ENCODE assay signal across 6 cellular contexts in the genomic region with DNA sequence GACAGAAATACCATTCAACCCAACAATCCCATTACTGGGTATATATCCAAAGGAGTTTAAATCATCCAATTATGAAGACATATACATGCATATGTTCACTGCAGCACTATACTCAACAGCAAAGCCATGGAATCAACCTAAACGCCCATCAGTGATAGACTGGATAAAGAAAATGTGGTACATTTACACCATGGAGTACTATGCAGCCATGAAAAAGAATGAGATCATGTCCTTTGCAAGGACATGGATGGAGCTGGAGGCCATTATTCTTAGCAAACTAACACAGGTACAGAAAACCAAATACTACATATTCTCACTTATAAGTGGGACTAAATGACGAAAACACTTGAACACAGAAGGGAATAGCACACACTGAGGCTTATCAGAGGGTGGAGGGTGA.
A peak's percentile ranks its signal among the peaks of the same experiment; 100 is the strongest.
DNase-seq lines count a peak whose midpoint lies in the region; ATAC-seq, FAIRE-seq and TF ChIP-seq lines count a peak whose summit lies in the region.
"Not testable (repeated sequence)": the region's sequence is repeated elsewhere in the genome, so short reads cannot be mapped to it uniquely, and the experiment has no call there.

No MANE protein-coding gene starts in this region.

- H3K36me3 Mint-ChIP-seq in WTC11: not testable (repeated sequence)
- H3K36me3 Mint-ChIP-seq in progenitor cell of endocrine pancreas (ENCODE audit: insufficient read depth): peaks cover 15% of the 10 kb centered on the region

- peaks cover 11% of the 10 kb centered on the region for H3K9me3 Mint-ChIP-seq in WTC11
- not testable (repeated sequence) for H3K9me3 Mint-ChIP-seq in progenitor cell of endocrine pancreas (ENCODE audit: low read depth)

- H3K27me3 ChIP-seq in K562 (ENCODE audit: control insufficient read depth in 2 of 2, insufficient read depth in 2 of 2, low read length in 2 of 2); H1 (replicated peaks in 1 of 4; ENCODE audit: control insufficient read depth in 3 of 4, extremely low read depth in 1 of 4, insufficient read depth in 3 of 4, low read length in 3 of 4): not testable (repeated sequence)

- H3K27ac ChIP-seq in HEK293 (ENCODE audit: extremely low read depth, low read depth, low read length); K562 (ENCODE audit: extremely low read depth, low read depth, low read length); H1 (ENCODE audit: low read depth, low read length): not testable (repeated sequence)

- not testable (repeated sequence) for H2BK20ac ChIP-seq in H1 (ENCODE audit: low read length)

- H3K4me3 ChIP-seq in HEK293 (ENCODE audit: low read depth, low read length); K562; H1 (ENCODE audit: extremely low read depth in 1 of 4, insufficient read depth in 2 of 4, low read depth in 3 of 4, low read length in 4 of 4): not testable (repeated sequence)

- not testable (repeated sequence) for H2BK5ac ChIP-seq in H1 (ENCODE audit: low read depth, low read length)

- H3K4me1 ChIP-seq in HEK293 (ENCODE audit: control insufficient read depth, insufficient read depth, low read length); K562 (replicated peaks in 1 of 2; ENCODE audit: control insufficient read depth in 2 of 2, insufficient read depth in 2 of 2, low read length in 2 of 2); H1 (replicated peaks in 1 of 4; ENCODE audit: control insufficient read depth in 3 of 4, insufficient read depth in 4 of 4, low read length in 3 of 4): not testable (repeated sequence)

- not testable (repeated sequence) for H3K18ac ChIP-seq in H1 (ENCODE audit: extremely low read depth, low read length)

- H3K23me2 ChIP-seq in H1 (ENCODE audit: low read depth, low read length): not testable (repeated sequence)

- not testable (repeated sequence) for H3K23ac ChIP-seq in H1 (ENCODE audit: insufficient read length)

- not testable (repeated sequence) for ATAC-seq in WTC11, K562

- not testable (repeated sequence) for H3K14ac ChIP-seq in H1 (ENCODE audit: insufficient read length)

- not testable (repeated sequence) for H3K4me1 Mint-ChIP-seq in WTC11
- H3K4me1 Mint-ChIP-seq in progenitor cell of endocrine pancreas (ENCODE audit: low read depth): peaks cover 15% of the 10 kb centered on the region

- not testable (repeated sequence) for H3K9ac ChIP-seq in K562 (ENCODE audit: insufficient read depth in 1 of 2, low read depth in 2 of 2, low read length in 2 of 2); H1 (replicated peaks in 1 of 4; ENCODE audit: extremely low read depth in 1 of 4, low read depth in 3 of 4, low read length in 3 of 4)

- H3K4me2 ChIP-seq in K562 (ENCODE audit: insufficient read depth, low read length); H1 (ENCODE audit: insufficient read depth in 1 of 2, low read depth in 2 of 2, low read length in 2 of 2): not testable (repeated sequence)

- in situ Hi-C loops in K562 (cut with MboI): not testable (repeated sequence)

- not testable (repeated sequence) for H3K4me3 Mint-ChIP-seq in WTC11; progenitor cell of endocrine pancreas (ENCODE audit: low read depth)

- not testable (repeated sequence) for H2BK15ac ChIP-seq in H1 (ENCODE audit: low read length)

- H2AFZ ChIP-seq in K562 (ENCODE audit: low read depth, low read length); H1 (ENCODE audit: low read length): not testable (repeated sequence)

- not testable (repeated sequence) for H3K9me3 ChIP-seq in HEK293 (ENCODE audit: control insufficient read depth, insufficient read depth, low read depth, low read length); K562 (replicated peaks; ENCODE audit: control insufficient read depth, insufficient read depth, low read depth, low read length); H1 (ENCODE audit: insufficient read depth in 2 of 2, low read depth in 1 of 2, low read length in 1 of 2)

- H3K27ac Mint-ChIP-seq in WTC11: not testable (repeated sequence)
- peak overlapping the region; percentile 69 for H3K27ac Mint-ChIP-seq in progenitor cell of endocrine pancreas

- not testable (repeated sequence) for BruUV-seq in K562 (replicated peaks; lab: Mats Ljungman, UMichigan)

- H3K4ac ChIP-seq in H1 (replicated peaks; ENCODE audit: insufficient read length, low read depth, low read length): not testable (repeated sequence)

- not testable (repeated sequence) for DNase-seq in HTR-8/SVneo (ENCODE audit: insufficient read length, low spot score); WTC11 (ENCODE audit: low spot score); K562 (ENCODE audit: extremely low read depth in 1 of 4, low spot score in 3 of 4); H1 (ENCODE audit: low read depth in 1 of 2, low spot score in 2 of 2); progenitor cell of endocrine pancreas (ENCODE audit: low spot score, unreplicated experiment)

- FAIRE-seq in HTR-8/SVneo (lab: Jason Lieb, UNC): peak; percentile 38
- not testable (repeated sequence) for FAIRE-seq in K562 (lab: Jason Lieb, UNC); H1 (lab: Jason Lieb, UNC)

- not testable (repeated sequence) for H3K79me2 ChIP-seq in K562 (ENCODE audit: control insufficient read depth, insufficient read depth, low read length); H1 (ENCODE audit: control insufficient read depth in 1 of 2, insufficient read depth in 2 of 2, low read length in 2 of 2)

- not testable (repeated sequence) for H3K36me3 ChIP-seq in HEK293 (ENCODE audit: control insufficient read depth in 2 of 2, insufficient read depth in 1 of 2, low read length in 2 of 2); K562 (ENCODE audit: control insufficient read depth, insufficient read depth, low read length); H1 (ENCODE audit: control insufficient read depth in 2 of 4, insufficient read depth in 4 of 4, low read length in 3 of 4)

- H3K9me1 ChIP-seq in K562 (ENCODE audit: control insufficient read depth, insufficient read depth, low read length): not testable (repeated sequence)

- not testable (repeated sequence) for H2AK5ac ChIP-seq in H1 (ENCODE audit: low read depth, low read length)

- POLR2A ChIA-PET in HEK293 (lab: Yijun Ruan, JAX); K562 (lab: Yijun Ruan, JAX); H1 (lab: Charles Lee; ENCODE audit: partially characterized antibody): not testable (repeated sequence)
- POLR2A ChIA-PET in WTC11 (lab: Charles Lee): interaction anchor here (0.6 kb wide), 1 partner anchor 22 kb away, joined by 3 read pairs; no protein-coding TSS in a partner anchor

- H3K79me1 ChIP-seq in H1 (ENCODE audit: low read depth, low read length): not testable (repeated sequence)

- not testable (repeated sequence) for H2BK120ac ChIP-seq in H1 (replicated peaks; ENCODE audit: low read depth, low read length)

- H4K91ac ChIP-seq in H1 (replicated peaks; ENCODE audit: insufficient read length, low read length): not testable (repeated sequence)

- TF ChIP-seq RAD21 in K562 (CRISPR knock-in tag; conservative IDR thresholded peaks at IDR 0.05 in 1 of 2, IDR thresholded peaks at IDR 0.05 in 1 of 2); H1 (IDR thresholded peaks at IDR 0.05 in 1 of 2, conservative IDR thresholded peaks at IDR 0.05 in 1 of 2; ENCODE audit: low read depth in 2 of 2, low read length in 2 of 2): not testable (repeated sequence)

- not testable (repeated sequence) for TF ChIP-seq EP300 in K562 (IDR thresholded peaks at IDR 0.05; ENCODE audit: low read length); H1 (IDR thresholded peaks at IDR 0.05; ENCODE audit: borderline replicate concordance in 1 of 2, low read depth in 2 of 2, low read length in 2 of 2)

- H4K20me1 ChIP-seq in K562 (replicated peaks; ENCODE audit: control insufficient read depth, insufficient read depth, low read length); H1 (replicated peaks in 1 of 2; ENCODE audit: control insufficient read depth in 1 of 2, insufficient read depth in 2 of 2, low read length in 2 of 2): not testable (repeated sequence)

- not testable (repeated sequence) for H3K27me3 Mint-ChIP-seq in WTC11 (ENCODE audit: low read depth); progenitor cell of endocrine pancreas

- not testable (repeated sequence) for H4K5ac ChIP-seq in H1 (ENCODE audit: insufficient read length, low read depth, low read length)

- whole genome bisulfite sequencing in K562 (ENCODE audit: insufficient coverage, low coverage, missing lambda C conversion rate): 0% methylated on average over 2 of the region's 2 CpGs
- WGBS in H1 (ENCODE audit: extremely low coverage in 1 of 2, insufficient coverage in 1 of 2, insufficient read length in 1 of 2, insufficient replicate concordance in 2 of 2, low coverage in 1 of 2, low lambda C conversion rate in 2 of 2, missing lambda C conversion rate in 1 of 2), 2 experiments: 87% methylated on average over 2 of the region's 2 CpGs; no CpG with 5 or more reads in 1 of the 2 experiments

- CTCF ChIA-PET in HEK293 (lab: Yijun Ruan, JAX): interaction anchor here (1.5 kb wide), 1 partner anchor 23 kb away, joined by 3 read pairs; no protein-coding TSS in a partner anchor
- CTCF ChIA-PET in WTC11 (lab: Charles Lee); K562 (lab: Yijun Ruan, JAX; ENCODE audit: low intra/inter-chr PET ratio); H1 (lab: Charles Lee; ENCODE audit: partially characterized antibody): not testable (repeated sequence)

- H2BK12ac ChIP-seq in H1 (ENCODE audit: low read depth, low read length): not testable (repeated sequence)

- intact Hi-C loops in K562 (cut with micrococcal nuclease): not testable (repeated sequence)

- TF ChIP-seq CTCF in HEK293 (tag by site-specific recombination; IDR thresholded peaks at IDR 0.05); WTC11 (IDR thresholded peaks at IDR 0.05); K562 (IDR thresholded peaks at IDR 0.05 in 2 of 3, conservative IDR thresholded peaks at IDR 0.05 in 1 of 3; ENCODE audit: insufficient read depth in 2 of 3, low read depth in 1 of 3, low read length in 3 of 3); H1 (IDR thresholded peaks at IDR 0.05; ENCODE audit: control extremely low read depth in 1 of 3, insufficient read depth in 1 of 3, low read depth in 1 of 3, low read length in 3 of 3); progenitor cell of endocrine pancreas (IDR thresholded peaks at IDR 0.05; ENCODE audit: unreplicated experiment): not testable (repeated sequence)

- not testable (repeated sequence) for H3K56ac ChIP-seq in H1 (replicated peaks; ENCODE audit: insufficient read length, low read depth, low read length)

- not testable (repeated sequence) for TF ChIP-seq POLR2A in K562 (conservative IDR thresholded peaks at IDR 0.05); H1 (IDR thresholded peaks at IDR 0.05; ENCODE audit: control extremely low read depth in 1 of 2, low read depth in 2 of 2, low read length in 2 of 2)

- not testable (repeated sequence) for H4K8ac ChIP-seq in H1 (ENCODE audit: extremely low read depth, insufficient read depth, low read length)
